Comparison of ENCODE assay signal across 11 cellular contexts in the genomic region with DNA sequence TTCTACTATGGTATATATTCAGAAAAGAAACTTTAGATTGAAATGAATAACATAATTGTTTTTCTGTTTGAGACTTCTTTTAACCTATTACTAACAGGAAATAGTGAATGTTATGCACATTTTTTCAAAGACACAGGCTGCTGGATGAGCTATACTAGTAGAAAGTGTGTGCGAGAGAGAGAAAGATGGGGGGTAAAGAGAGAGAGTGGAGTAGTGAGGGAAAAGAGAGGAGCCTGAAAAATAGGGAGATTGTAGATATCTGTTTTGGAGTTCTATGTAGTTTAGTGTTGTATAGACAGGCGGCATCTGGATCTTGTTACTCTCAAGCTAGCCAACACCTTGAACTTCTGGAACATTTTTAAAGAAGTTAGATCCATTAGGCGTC. TPM values are rescaled to one million over a fixed set of nuclear protein-coding genes. Genes with fewer than 3 reads are reported as not detected.
A peak's percentile ranks its signal among the peaks of the same experiment; 100 is the strongest.
DNase-seq lines count a peak whose midpoint lies in the region; ATAC-seq and TF ChIP-seq lines count a peak whose summit lies in the region.
"Had no signal": no experiment of that assay in that cellular context is flagged by ENCODE, and none has a peak within 500 bp of the region (broad histone marks: within the 10 kb centered on the region; RNA-seq: fewer than 3 reads in every experiment).

No MANE protein-coding gene starts in this region.

- H3K27ac Mint-ChIP-seq in activated CD8-positive, alpha-beta T cell treated with anti-CD3 and anti-CD28 coated beads for 36 hours: peak overlapping the region; percentile 44
- no peak overlapping the region for H3K27ac Mint-ChIP-seq in activated CD8-positive, alpha-beta T cell treated with anti-CD3 and anti-CD28 coated beads, Interleukin-2, amount 10 ng/mL, durations not matched to agents 7 days and 5 days
- H3K27ac Mint-ChIP-seq in activated naive CD8-positive, alpha-beta T cell treated with anti-CD3 and anti-CD28 coated beads for 36 hours: no peak overlapping the region
- H3K27ac Mint-ChIP-seq: B cell, memory B cell had no signal

- POLR2A ChIA-PET in activated CD8-positive, alpha-beta T cell treated with anti-CD3 and anti-CD28 coated beads for 36 hours (lab: Charles Lee): no interaction called here
- POLR2A ChIA-PET in activated CD8-positive, alpha-beta T cell treated with anti-CD3 and anti-CD28 coated beads, Interleukin-2, amount 10 ng/mL, durations not matched to agents 7 days and 5 days (lab: Charles Lee): no interaction called here

- H3K4me1 Mint-ChIP-seq in activated CD8-positive, alpha-beta T cell treated with anti-CD3 and anti-CD28 coated beads for 36 hours (ENCODE audit: low read depth): peaks cover 35% of the 10 kb centered on the region
- H3K4me1 Mint-ChIP-seq in activated CD8-positive, alpha-beta T cell treated with anti-CD3 and anti-CD28 coated beads, Interleukin-2, amount 10 ng/mL, durations not matched to agents 7 days and 5 days (ENCODE audit: low read depth): peaks cover 24% of the 10 kb centered on the region
- H3K4me1 Mint-ChIP-seq in activated naive CD8-positive, alpha-beta T cell treated with anti-CD3 and anti-CD28 coated beads for 36 hours: peaks cover 41% of the 10 kb centered on the region

- H3K27me3 Mint-ChIP-seq in activated CD8-positive, alpha-beta T cell treated with anti-CD3 and anti-CD28 coated beads for 36 hours: peaks cover 21% of the 10 kb centered on the region
- peaks cover 8% of the 10 kb centered on the region for H3K27me3 Mint-ChIP-seq in activated CD8-positive, alpha-beta T cell treated with anti-CD3 and anti-CD28 coated beads, Interleukin-2, amount 10 ng/mL, durations not matched to agents 7 days and 5 days (ENCODE audit: low read depth)
- peaks cover 37% of the 10 kb centered on the region for H3K27me3 Mint-ChIP-seq in activated naive CD8-positive, alpha-beta T cell treated with anti-CD3 and anti-CD28 coated beads for 36 hours

- H3K4me3 ChIP-seq in iPS-20b (ENCODE audit: low read length) (peak overlapping the region; percentile 69), thoracic aorta (peak overlapping the region; percentile 88)

- H3K4me1 ChIP-seq in iPS-20b (ENCODE audit: insufficient read depth, low read length) (peaks cover 45% of the 10 kb centered on the region), thoracic aorta (ENCODE audit: control insufficient read depth in 1 of 2, low read depth in 2 of 2) (peaks cover 14 to 22% of the 10 kb centered on the region in 2 donors)

- no peak overlapping the region; the same call in 1 of the 2 replicates for H3K9ac ChIP-seq in iPS-20b (ENCODE audit: low read depth, low read length)

- no peaks in the 10 kb centered on the region for H3K27me3 ChIP-seq in iPS-20b (ENCODE audit: insufficient read depth, low read length)
- no peaks in the 10 kb centered on the region for H3K27me3 ChIP-seq in thoracic aorta (replicated peaks; ENCODE audit: insufficient read depth)

- DNase-seq in activated CD8-positive, alpha-beta T cell treated with anti-CD3 and anti-CD28 coated beads for 36 hours: no peak
- DNase-seq in activated CD8-positive, alpha-beta T cell treated with anti-CD3 and anti-CD28 coated beads, Interleukin-2, amount 10 ng/mL, durations not matched to agents 7 days and 5 days: no peak
- no peak for DNase-seq in activated naive CD8-positive, alpha-beta T cell treated with anti-CD3 and anti-CD28 coated beads for 36 hours
- DNase-seq in thoracic aorta (ENCODE audit: low spot score): no peak
- DNase-seq in stimulated activated CD4-positive, alpha-beta T cell treated with anti-CD3 and anti-CD28 coated beads, Interleukin-4, amount 100 ng/mL, for 1 hour: no peak
- no peak for DNase-seq in NK-92 treated with Interleukin-12 subunit alpha and Interleukin-12 subunit beta, amount 100 ng/mL, for 24 hours (lab: John Stamatoyannopoulos, UW)
- DNase-seq: NCI-H1417 had no signal

- TF ChIP-seq CTCF in activated CD8-positive, alpha-beta T cell treated with anti-CD3 and anti-CD28 coated beads for 36 hours (IDR thresholded peaks at IDR 0.05): no peak
- no peak for TF ChIP-seq CTCF in thoracic aorta (IDR thresholded peaks at IDR 0.05)

- no peaks in the 10 kb centered on the region for H3K36me3 Mint-ChIP-seq in activated CD8-positive, alpha-beta T cell treated with anti-CD3 and anti-CD28 coated beads for 36 hours (ENCODE audit: low read depth)
- no peaks in the 10 kb centered on the region for H3K36me3 Mint-ChIP-seq in activated CD8-positive, alpha-beta T cell treated with anti-CD3 and anti-CD28 coated beads, Interleukin-2, amount 10 ng/mL, durations not matched to agents 7 days and 5 days (ENCODE audit: low read depth)
- no peaks in the 10 kb centered on the region for H3K36me3 Mint-ChIP-seq in activated naive CD8-positive, alpha-beta T cell treated with anti-CD3 and anti-CD28 coated beads for 36 hours
- H3K36me3 Mint-ChIP-seq: memory B cell had no signal

- intact Hi-C loops in activated CD8-positive, alpha-beta T cell treated with anti-CD3 and anti-CD28 coated beads for 36 hours (cut with micrococcal nuclease): no loop called here

- no peaks in the 10 kb centered on the region for H3K9me3 Mint-ChIP-seq in activated CD8-positive, alpha-beta T cell treated with anti-CD3 and anti-CD28 coated beads for 36 hours
- H3K9me3 Mint-ChIP-seq in activated CD8-positive, alpha-beta T cell treated with anti-CD3 and anti-CD28 coated beads, Interleukin-2, amount 10 ng/mL, durations not matched to agents 7 days and 5 days (ENCODE audit: insufficient read depth): no peaks in the 10 kb centered on the region
- no peaks in the 10 kb centered on the region for H3K9me3 Mint-ChIP-seq in activated naive CD8-positive, alpha-beta T cell treated with anti-CD3 and anti-CD28 coated beads for 36 hours
- H3K9me3 Mint-ChIP-seq: memory B cell had no signal

- ATAC-seq in activated CD8-positive, alpha-beta T cell treated with anti-CD3 and anti-CD28 coated beads for 36 hours: no peak
- no peak for ATAC-seq in activated CD8-positive, alpha-beta T cell treated with anti-CD3 and anti-CD28 coated beads, Interleukin-2, amount 10 ng/mL, durations not matched to agents 7 days and 5 days
- no peak for ATAC-seq in thoracic aorta (ENCODE audit: insufficient number of reproducible peaks, low FRiP score, low read depth)
- no peak for ATAC-seq in GM21367 (IDR thresholded peaks at IDR 0.05; ENCODE audit: unreplicated experiment)

- H3K4me3 Mint-ChIP-seq in activated CD8-positive, alpha-beta T cell treated with anti-CD3 and anti-CD28 coated beads for 36 hours: peak overlapping the region; percentile 77
- no peak overlapping the region for H3K4me3 Mint-ChIP-seq in activated CD8-positive, alpha-beta T cell treated with anti-CD3 and anti-CD28 coated beads, Interleukin-2, amount 10 ng/mL, durations not matched to agents 7 days and 5 days
- peak overlapping the region; percentile 83 for H3K4me3 Mint-ChIP-seq in activated naive CD8-positive, alpha-beta T cell treated with anti-CD3 and anti-CD28 coated beads for 36 hours
- H3K4me3 Mint-ChIP-seq: B cell, memory B cell had no signal

- CTCF ChIA-PET in activated CD8-positive, alpha-beta T cell treated with anti-CD3 and anti-CD28 coated beads for 36 hours (lab: Charles Lee): no interaction called here
- CTCF ChIA-PET in activated CD8-positive, alpha-beta T cell treated with anti-CD3 and anti-CD28 coated beads, Interleukin-2, amount 10 ng/mL, durations not matched to agents 7 days and 5 days (lab: Charles Lee): no interaction called here

- H3K9me3 ChIP-seq in iPS-20b (ENCODE audit: insufficient read depth, low read depth, low read length): no peaks in the 10 kb centered on the region
- no peaks in the 10 kb centered on the region for H3K9me3 ChIP-seq in thoracic aorta

- H3K27ac ChIP-seq in iPS-20b (ENCODE audit: low read length) (no peak overlapping the region), thoracic aorta (peak overlapping the region; percentile 93 to 94)

- H3K36me3 ChIP-seq in iPS-20b (ENCODE audit: insufficient read depth, low read depth, low read length): no peaks in the 10 kb centered on the region
- no peaks in the 10 kb centered on the region for H3K36me3 ChIP-seq in thoracic aorta

RNA-seq across cellular contexts. Expression of a gene that starts 2.4 kb away (rescaled TPM):
- total RNA-seq in activated CD8-positive, alpha-beta T cell treated with anti-CD3 and anti-CD28 coated beads for 36 hours: 1 to 10 TPM; 2.3 to 2.8 TPM
- under 1 TPM; 0.11 to 0.29 TPM for total RNA-seq in activated CD8-positive, alpha-beta T cell treated with anti-CD3 and anti-CD28 coated beads, Interleukin-2, amount 10 ng/mL, durations not matched to agents 7 days and 5 days
- total RNA-seq in activated naive CD8-positive, alpha-beta T cell treated with anti-CD3 and anti-CD28 coated beads for 36 hours: 1 to 10 TPM; 1.6 TPM
- 100 to 1,000 TPM; 149 to 186 TPM for total RNA-seq in thoracic aorta
- total RNA-seq: B cell had no signal

Comparison
In these comparisons a context has a peak if more than half of its experiments do, and no peak if none do; other contexts are left out.
1. RNA of a gene that starts 2.4 kb away (total RNA-seq): 149 to 186 TPM in thoracic aorta; 2.3 to 2.8 TPM in activated CD8-positive, alpha-beta T cell treated with anti-CD3 and anti-CD28 coated beads for 36 hours, 1.6 TPM in activated naive CD8-positive, alpha-beta T cell treated with anti-CD3 and anti-CD28 coated beads for 36 hours and 0.11 to 0.29 TPM in activated CD8-positive, alpha-beta T cell treated with anti-CD3 and anti-CD28 coated beads, Interleukin-2, amount 10 ng/mL, durations not matched to agents 7 days and 5 days; every median in the first group is over 10 times any median in the second.